1 cellular context compared by ENCODE assay signal in genomic region chr1:40257688-40258444, GRCh38.
A peak's percentile ranks its signal among the peaks of the same experiment; 100 is the strongest.
TF ChIP-seq lines count a peak whose summit lies in the region.

Gene ZMPSTE24 (plus strand): TSS chr1:40258236. CDS start chr1:40258272, 36 bp downstream.

TF ChIP-seq in HEK293, 187 proteins besides CTCF, POLR2A, EP300 and RAD21 (continued from another document and continues in another):
- peak; percentile 85 for TF ChIP-seq PRDM10 (tag by site-specific recombination; IDR thresholded peaks at IDR 0.05)
- TF ChIP-seq ZNF140 (tag by site-specific recombination; IDR thresholded peaks at IDR 0.05): no peak
- 0 out of 2 replicates have a peak, but pooled peaks have one; percentile 28 for TF ChIP-seq ZNF423 (tag by site-specific recombination; IDR thresholded peaks at IDR 0.05)
- peak; percentile 99 for TF ChIP-seq ZBTB17 (tag by site-specific recombination; IDR thresholded peaks at IDR 0.05)
- no peak for TF ChIP-seq ZNF555 (tag by site-specific recombination; conservative IDR thresholded peaks at IDR 0.05)
- peak; percentile 85 for TF ChIP-seq EGR2 (tag by site-specific recombination; IDR thresholded peaks at IDR 0.05; ENCODE audit: low read depth)
- peak; percentile 97 for TF ChIP-seq ZFP69B (tag by site-specific recombination; IDR thresholded peaks at IDR 0.05)
- TF ChIP-seq ZSCAN16 (tag by site-specific recombination; IDR thresholded peaks at IDR 0.05): no peak
- TF ChIP-seq SP7 (tag by site-specific recombination; IDR thresholded peaks at IDR 0.05): peak; percentile 97
- 0 out of 2 replicates have a peak, but pooled peaks have one; percentile 88 for TF ChIP-seq ZFP41 (tag by site-specific recombination; IDR thresholded peaks at IDR 0.05; ENCODE audit: borderline replicate concordance)
- no peak for TF ChIP-seq ZNF132 (tag by site-specific recombination; IDR thresholded peaks at IDR 0.05; ENCODE audit: borderline replicate concordance)
- TF ChIP-seq ZNF843 (tag by site-specific recombination; IDR thresholded peaks at IDR 0.05): peak; percentile 86
- TF ChIP-seq KLF10 (tag by site-specific recombination; IDR thresholded peaks at IDR 0.05): peak; percentile 96
- TF ChIP-seq ZBTB10 (tag by site-specific recombination; IDR thresholded peaks at IDR 0.05): peak; percentile 71
- peak; percentile 91 for TF ChIP-seq ZNF146 (tag by site-specific recombination; IDR thresholded peaks at IDR 0.05)
- TF ChIP-seq SCRT2 (tag by site-specific recombination; IDR thresholded peaks at IDR 0.05): peak; percentile 88
- peak; percentile 96 for TF ChIP-seq ZNF341 (tag by site-specific recombination; IDR thresholded peaks at IDR 0.05; ENCODE audit: low read depth)
- TF ChIP-seq ZNF626 (tag by site-specific recombination; IDR thresholded peaks at IDR 0.05): no peak
- peak; percentile 100 for TF ChIP-seq ZBTB11 (tag by site-specific recombination; conservative IDR thresholded peaks at IDR 0.05; ENCODE audit: low read depth)
- peak; percentile 66; the same call in 1 of the 2 replicates for TF ChIP-seq HOXD13 (CRISPR knock-in tag; IDR thresholded peaks at IDR 0.05; ENCODE audit: borderline replicate concordance)
- no peak for TF ChIP-seq ZNF114 (tag by site-specific recombination; IDR thresholded peaks at IDR 0.05)
- peak; percentile 77; the same call in 1 of the 2 replicates for TF ChIP-seq ZNF302 (tag by site-specific recombination; IDR thresholded peaks at IDR 0.05; ENCODE audit: low read depth)
- TF ChIP-seq ZNF280D (tag by site-specific recombination; IDR thresholded peaks at IDR 0.05): peak; percentile 95; the same call in 1 of the 2 replicates
- no peak for TF ChIP-seq ZNF747 (tag by site-specific recombination; IDR thresholded peaks at IDR 0.05)
- TF ChIP-seq ZNF221 (tag by site-specific recombination; IDR thresholded peaks at IDR 0.05; ENCODE audit: borderline replicate concordance): 0 out of 2 replicates have a peak, but pooled peaks have one; percentile 65
- TF ChIP-seq TRIM28 (IDR thresholded peaks at IDR 0.05; ENCODE audit: borderline replicate concordance, low read length): peak; percentile 96
- TF ChIP-seq SCRT1 (tag by site-specific recombination; IDR thresholded peaks at IDR 0.05; ENCODE audit: borderline replicate concordance): peak; percentile 62; the same call in 1 of the 2 replicates
- TF ChIP-seq ZNF670 (tag by site-specific recombination; IDR thresholded peaks at IDR 0.05; ENCODE audit: low read depth): no peak
- peak; percentile 80 for TF ChIP-seq ZNF239 (tag by site-specific recombination; IDR thresholded peaks at IDR 0.05)
- TF ChIP-seq ZNF223 (tag by site-specific recombination; IDR thresholded peaks at IDR 0.05): peak; percentile 96
- peak; percentile 92; the same call in 1 of the 2 replicates for TF ChIP-seq AEBP2 (tag by site-specific recombination; IDR thresholded peaks at IDR 0.05; ENCODE audit: borderline replicate concordance)
- peak; percentile 97 for TF ChIP-seq MZF1 (tag by site-specific recombination; IDR thresholded peaks at IDR 0.05; ENCODE audit: borderline replicate concordance)
- peak; percentile 83; the same call in 1 of the 2 replicates for TF ChIP-seq GLIS1 (tag by site-specific recombination; IDR thresholded peaks at IDR 0.05)
- peak; percentile 99 for TF ChIP-seq ZNF660 (tag by site-specific recombination; IDR thresholded peaks at IDR 0.05)
- TF ChIP-seq ZNF37A (tag by site-specific recombination; IDR thresholded peaks at IDR 0.05): no peak
- TF ChIP-seq ZNF514 (tag by site-specific recombination; IDR thresholded peaks at IDR 0.05): no peak
- TF ChIP-seq ZNF112 (tag by site-specific recombination; IDR thresholded peaks at IDR 0.05): no peak
- peak; percentile 76 for TF ChIP-seq ELK4 (IDR thresholded peaks at IDR 0.05; ENCODE audit: borderline replicate concordance, low read depth, low read length)
- no peak for TF ChIP-seq ZNF280C (tag by site-specific recombination; IDR thresholded peaks at IDR 0.05)
- peak; percentile 100 for TF ChIP-seq ZNF561 (tag by site-specific recombination; IDR thresholded peaks at IDR 0.05; ENCODE audit: borderline replicate concordance)
- no peak for TF ChIP-seq ZNF621 (tag by site-specific recombination; IDR thresholded peaks at IDR 0.05)
- 0 out of 2 replicates have a peak, but pooled peaks have one; percentile 31 for TF ChIP-seq BCL11A (tag by site-specific recombination; IDR thresholded peaks at IDR 0.05; ENCODE audit: low read depth)
- TF ChIP-seq ZNF529 (tag by site-specific recombination; IDR thresholded peaks at IDR 0.05; ENCODE audit: insufficient replicate concordance): peak; percentile 43
